In the genomic region with DNA sequence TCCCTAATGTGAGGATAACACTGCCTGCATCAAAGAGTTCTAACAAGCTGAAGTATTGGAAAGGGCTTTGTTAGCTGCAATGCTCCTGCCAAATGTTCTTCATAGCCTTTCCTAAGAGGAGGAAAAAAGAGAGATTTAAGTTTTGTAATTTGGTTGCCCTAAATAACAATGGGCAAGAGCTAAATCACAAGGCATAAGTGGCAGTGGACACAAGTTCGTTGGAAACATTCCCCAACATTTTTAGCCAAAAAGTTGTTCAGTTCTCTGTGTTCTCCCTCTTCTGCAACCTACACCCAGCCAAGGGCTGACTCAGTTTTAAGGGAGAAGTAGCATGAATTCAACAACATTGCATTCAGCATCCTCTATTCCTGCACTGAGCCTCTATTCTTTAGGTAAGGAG, we compare ENCODE assay signal across 14 cellular contexts. TPM values are rescaled to one million over a fixed set of nuclear protein-coding genes. Genes with fewer than 3 reads are reported as not detected.
"Had no signal": no experiment of that assay in that cellular context is flagged by ENCODE, and none has a peak within 500 bp of the region (broad histone marks: within the 10 kb centered on the region; RNA-seq: fewer than 3 reads in every experiment).

No MANE protein-coding gene starts in this region.

- H3K27ac ChIP-seq: adrenal gland, parathyroid adenoma had no signal

- ATAC-seq: activated T-helper 17 cell treated with anti-CD3 and anti-CD28 coated beads, Interleukin-2, amount 50 U/mL, for 72 hours; left ventricle myocardium superior; SK-N-SH treated with all-trans-retinoic acid at 6 μM for 48 hours; stimulated activated effector memory CD8-positive, alpha-beta T cell treated with anti-CD3 and anti-CD28 coated beads, Interleukin-12 subunit alpha, Interleukin-12 subunit beta, amount 100 ng/mL, for 72 hours had no signal

- DNase-seq: activated B cell treated with CpG ODN at 0.5 μM for 24 hours; activated CD4-positive, alpha-beta T cell treated with anti-CD3 and anti-CD28 coated beads, Interleukin-2, amount 10 ng/mL, durations not matched to agents 24 days and 14 days; activated naive CD4-positive, alpha-beta T cell treated with anti-CD3 and anti-CD28 coated beads, Interleukin-2, amount 10 ng/mL, durations not matched to agents 7 days and 5 days; adrenal gland; dermis blood vessel endothelial cell; kidney; left ventricle myocardium superior; small intestine; upper lobe of left lung had no signal

- H3K4me3 ChIP-seq: adrenal gland, upper lobe of left lung had no signal

- H3K9me3 ChIP-seq: adrenal gland, upper lobe of left lung had no signal

- H3K9ac ChIP-seq: parathyroid adenoma had no signal

- H3K27me3 ChIP-seq: adrenal gland, upper lobe of left lung had no signal

- H3K36me3 ChIP-seq: adrenal gland, upper lobe of left lung had no signal

- H3K4me1 ChIP-seq: adrenal gland, parathyroid adenoma had no signal

RNA-seq across cellular contexts. Expression of a gene that starts 51.5 kb away (rescaled TPM):
- total RNA-seq: activated B cell treated with CpG ODN at 0.5 μM for 24 hours; activated CD4-positive, alpha-beta T cell treated with anti-CD3 and anti-CD28 coated beads, Interleukin-2, amount 10 ng/mL, durations not matched to agents 24 days and 14 days; activated T-helper 17 cell treated with anti-CD3 and anti-CD28 coated beads, Interleukin-2, amount 50 U/mL, for 72 hours; T-helper 1 cell treated with Interleukin-12 subunit alpha and Interleukin-12 subunit beta and Interleukin-4 antibody, amounts not matched to agents 30 ng/mL and 1 ng/mL, for 36 hours had no signal
